8 cellular contexts compared by ENCODE assay signal in the genomic region with DNA sequence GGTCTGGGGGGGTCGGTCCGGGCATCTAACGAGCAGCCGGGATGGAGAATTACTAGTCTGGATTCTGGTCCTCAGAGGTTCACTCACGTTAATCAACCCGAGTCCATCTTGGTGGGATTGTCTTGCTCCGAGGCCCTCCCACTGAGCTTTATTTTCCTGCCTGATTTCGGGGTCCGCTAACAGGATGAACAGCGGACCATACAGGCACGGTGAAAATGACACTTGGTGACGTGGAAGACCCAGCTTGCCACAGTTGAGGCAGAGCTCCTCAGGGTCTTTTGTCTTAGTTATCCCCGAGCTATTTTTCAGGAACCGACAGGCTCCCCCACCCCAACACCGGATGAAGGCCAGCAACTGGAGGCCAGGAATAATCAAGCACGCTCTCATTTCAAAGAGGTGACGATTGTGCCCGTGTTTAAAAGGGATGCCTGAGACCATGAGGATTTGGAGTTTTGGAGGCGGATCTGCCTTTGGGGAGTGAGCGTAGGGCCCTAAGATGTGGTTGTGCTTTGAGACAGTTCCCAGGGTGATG. TPM values are rescaled to one million over a fixed set of nuclear protein-coding genes. Genes with fewer than 3 reads are reported as not detected.
DNase-seq lines count a peak whose midpoint lies in the region; ATAC-seq and TF ChIP-seq lines count a peak whose summit lies in the region.

No MANE protein-coding gene starts in this region.

- H3K27me3 Mint-ChIP-seq in activated naive CD8-positive, alpha-beta T cell treated with anti-CD3 and anti-CD28 coated beads, Interleukin-2, amount 10 ng/mL, durations not matched to agents 7 days and 5 days = peaks cover 16% of the 10 kb centered on the region

- H3K9ac ChIP-seq in rectal smooth muscle tissue (ENCODE audit: low read length) = peak overlapping the region; percentile 73

- H3K4me3 Mint-ChIP-seq in activated naive CD8-positive, alpha-beta T cell treated with anti-CD3 and anti-CD28 coated beads, Interleukin-2, amount 10 ng/mL, durations not matched to agents 7 days and 5 days = peak overlapping the region; percentile 84

- no peak overlapping the region for H3K27ac Mint-ChIP-seq in activated naive CD8-positive, alpha-beta T cell treated with anti-CD3 and anti-CD28 coated beads, Interleukin-2, amount 10 ng/mL, durations not matched to agents 7 days and 5 days

- DNase-seq in BE2C (no peak), hepatic stellate cell (ENCODE audit: low spot score) (peak; percentile 16), islet precursor cell (no peak), MG63 (no peak)
- no peak for DNase-seq in activated naive CD8-positive, alpha-beta T cell treated with anti-CD3 and anti-CD28 coated beads, Interleukin-2, amount 10 ng/mL, durations not matched to agents 7 days and 5 days

- no peaks in the 10 kb centered on the region for H3K36me3 ChIP-seq in BE2C
- no peaks in the 10 kb centered on the region for H3K36me3 ChIP-seq in HEK293 (ENCODE audit: control insufficient read depth in 2 of 2, insufficient read depth in 1 of 2, low read length in 2 of 2)
- no peaks in the 10 kb centered on the region for H3K36me3 ChIP-seq in rectal smooth muscle tissue (ENCODE audit: control insufficient read depth, insufficient read depth, low read length)
- no peaks in the 10 kb centered on the region for H3K36me3 ChIP-seq in MG63

- POLR2A ChIA-PET in HEK293 (lab: Yijun Ruan, JAX) = interaction anchor here (1.6 kb wide), 1 partner anchor 268 kb away, joined by 3 read pairs; a partner anchor contains a TSS
- POLR2A ChIA-PET in activated naive CD8-positive, alpha-beta T cell treated with anti-CD3 and anti-CD28 coated beads, Interleukin-2, amount 10 ng/mL, durations not matched to agents 7 days and 5 days (lab: Charles Lee) = interaction anchor here (1.0 to 1.7 kb wide), 2 partner anchors 268 to 269 kb away, joined by 3 to 4 read pairs; a partner anchor contains a TSS

- peak overlapping the region; percentile 69 for H3K4me3 ChIP-seq in BE2C (ENCODE audit: low read depth, low read length)
- H3K4me3 ChIP-seq in HEK293 (ENCODE audit: low read depth, low read length) = no peak overlapping the region
- H3K4me3 ChIP-seq in rectal smooth muscle tissue (ENCODE audit: low read length) = peak overlapping the region; percentile 65
- no peak overlapping the region for H3K4me3 ChIP-seq in MG63

- H3K27me3 ChIP-seq in BE2C (no peaks in the 10 kb centered on the region), rectal smooth muscle tissue (ENCODE audit: control insufficient read depth, insufficient read depth, low read length) (no peaks in the 10 kb centered on the region), MG63 (no peaks in the 10 kb centered on the region)

- H3K36me3 Mint-ChIP-seq in activated naive CD8-positive, alpha-beta T cell treated with anti-CD3 and anti-CD28 coated beads, Interleukin-2, amount 10 ng/mL, durations not matched to agents 7 days and 5 days = no peaks in the 10 kb centered on the region

- peaks cover 1% of the 10 kb centered on the region for H3K9me3 Mint-ChIP-seq in activated naive CD8-positive, alpha-beta T cell treated with anti-CD3 and anti-CD28 coated beads, Interleukin-2, amount 10 ng/mL, durations not matched to agents 7 days and 5 days

- H3K9me3 ChIP-seq in BE2C (no peaks in the 10 kb centered on the region), HEK293 (ENCODE audit: control insufficient read depth, insufficient read depth, low read depth, low read length) (no peaks in the 10 kb centered on the region), MG63 (peaks cover 4% of the 10 kb centered on the region; the same call in 1 of the 2 replicates)

- H3K4me1 Mint-ChIP-seq in activated naive CD8-positive, alpha-beta T cell treated with anti-CD3 and anti-CD28 coated beads, Interleukin-2, amount 10 ng/mL, durations not matched to agents 7 days and 5 days = peaks cover 9% of the 10 kb centered on the region

- CTCF ChIA-PET in HEK293 (lab: Yijun Ruan, JAX) = interaction anchor here (0.6 to 1.3 kb wide), 15 partner anchors 11 to 282 kb away, joined by 3 to 6 read pairs (median 3); no protein-coding TSS in a partner anchor

- peak; percentile 20 for ATAC-seq in activated naive CD8-positive, alpha-beta T cell treated with anti-CD3 and anti-CD28 coated beads, Interleukin-2, amount 10 ng/mL, durations not matched to agents 7 days and 5 days (ENCODE audit: low read depth)
- ATAC-seq in GM18519 (IDR thresholded peaks at IDR 0.05; ENCODE audit: low FRiP score, unreplicated experiment) = no peak

- TF ChIP-seq CTCF in BE2C (IDR thresholded peaks at IDR 0.05; ENCODE audit: low read depth, low read length) (no peak), HEK293 (tag by site-specific recombination; IDR thresholded peaks at IDR 0.05) (no peak)

- H3K4me1 ChIP-seq in BE2C (no peaks in the 10 kb centered on the region), HEK293 (ENCODE audit: control insufficient read depth, insufficient read depth, low read length) (0 out of 2 replicates have a peak, but pooled peaks cover 2% of the 10 kb centered on the region), rectal smooth muscle tissue (ENCODE audit: control insufficient read depth, insufficient read depth, low read length) (peaks cover 3% of the 10 kb centered on the region)

- no peak overlapping the region for H3K27ac ChIP-seq in HEK293 (ENCODE audit: extremely low read depth, low read depth, low read length)
- peak overlapping the region; percentile 83 for H3K27ac ChIP-seq in rectal smooth muscle tissue (ENCODE audit: low read depth, low read length)

TF ChIP-seq in HEK293, 187 proteins besides CTCF, POLR2A, EP300 and RAD21:
- TF ChIP-seq ZNF514 (tag by site-specific recombination; IDR thresholded peaks at IDR 0.05) (no peak), ZBTB17 (tag by site-specific recombination; IDR thresholded peaks at IDR 0.05) (no peak), TCF7L2 (IDR thresholded peaks at IDR 0.05; ENCODE audit: borderline replicate concordance, low read depth, low read length) (no peak), OSR2 (tag by site-specific recombination; IDR thresholded peaks at IDR 0.05) (no peak), ZNF37A (tag by site-specific recombination; IDR thresholded peaks at IDR 0.05) (no peak), ZNF140 (tag by site-specific recombination; IDR thresholded peaks at IDR 0.05) (peak; percentile 28; the same call in 1 of the 2 replicates), ZNF426 (tag by site-specific recombination; IDR thresholded peaks at IDR 0.05) (no peak), ZNF335 (tag by site-specific recombination; conservative IDR thresholded peaks at IDR 0.05) (peak; percentile 51), ZNF48 (tag by site-specific recombination; IDR thresholded peaks at IDR 0.05) (no peak), MZF1 (tag by site-specific recombination; IDR thresholded peaks at IDR 0.05; ENCODE audit: borderline replicate concordance) (no peak)
- TF ChIP-seq, protein P1, sequence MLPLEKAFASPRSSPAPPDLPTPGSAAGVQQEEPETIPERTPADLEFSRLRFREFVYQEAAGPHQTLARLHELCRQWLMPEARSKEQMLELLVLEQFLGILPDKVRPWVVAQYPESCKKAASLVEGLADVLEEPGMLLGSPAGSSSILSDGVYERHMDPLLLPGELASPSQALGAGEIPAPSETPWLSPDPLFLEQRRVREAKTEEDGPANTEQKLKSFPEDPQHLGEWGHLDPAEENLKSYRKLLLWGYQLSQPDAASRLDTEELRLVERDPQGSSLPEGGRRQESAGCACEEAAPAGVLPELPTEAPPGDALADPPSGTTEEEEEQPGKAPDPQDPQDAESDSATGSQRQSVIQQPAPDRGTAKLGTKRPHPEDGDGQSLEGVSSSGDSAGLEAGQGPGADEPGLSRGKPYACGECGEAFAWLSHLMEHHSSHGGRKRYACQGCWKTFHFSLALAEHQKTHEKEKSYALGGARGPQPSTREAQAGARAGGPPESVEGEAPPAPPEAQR (tag by site-specific recombination; IDR thresholded peaks at IDR 0.05) = no peak
- TF ChIP-seq, protein P2, sequence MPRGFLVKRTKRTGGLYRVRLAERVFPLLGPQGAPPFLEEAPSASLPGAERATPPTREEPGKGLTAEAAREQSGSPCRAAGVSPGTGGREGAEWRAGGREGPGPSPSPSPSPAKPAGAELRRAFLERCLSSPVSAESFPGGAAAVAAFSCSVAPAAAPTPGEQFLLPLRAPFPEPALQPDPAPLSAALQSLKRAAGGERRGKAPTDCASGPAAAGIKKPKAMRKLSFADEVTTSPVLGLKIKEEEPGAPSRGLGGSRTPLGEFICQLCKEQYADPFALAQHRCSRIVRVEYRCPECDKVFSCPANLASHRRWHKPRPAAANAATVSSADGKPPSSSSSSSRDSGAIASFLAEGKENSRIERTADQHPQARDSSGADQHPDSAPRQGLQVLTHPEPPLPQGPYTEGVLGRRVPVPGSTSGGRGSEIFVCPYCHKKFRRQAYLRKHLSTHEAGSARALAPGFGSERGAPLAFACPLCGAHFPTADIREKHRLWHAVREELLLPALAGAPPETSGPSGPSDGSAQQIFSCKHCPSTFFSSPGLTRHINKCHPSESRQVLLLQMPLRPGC (tag by site-specific recombination; IDR thresholded peaks at IDR 0.05) = no peak

RNA-seq across cellular contexts. Expression of a gene that starts 0.5 kb away (rescaled TPM):
- not detected for polyA plus RNA-seq in BE2C (2012; ENCODE audit: insufficient read depth, insufficient read length, low read depth)
- not detected for total RNA-seq in activated naive CD8-positive, alpha-beta T cell treated with anti-CD3 and anti-CD28 coated beads, Interleukin-2, amount 10 ng/mL, durations not matched to agents 7 days and 5 days
- not detected in 2 replicates for total RNA-seq in MG63 (2014; rRNA removed; shearing (Covaris generic); ENCODE audit: low replicate concordance)

RNA-seq across cellular contexts. Expression of a gene that starts 45.2 kb away (rescaled TPM):
- polyA plus RNA-seq in BE2C (2012; ENCODE audit: insufficient read depth, insufficient read length, low read depth) = 16.2 TPM
- 10 to 100 TPM; 26.8 to 29.1 TPM for total RNA-seq in activated naive CD8-positive, alpha-beta T cell treated with anti-CD3 and anti-CD28 coated beads, Interleukin-2, amount 10 ng/mL, durations not matched to agents 7 days and 5 days
- 38.4 and 57.1 TPM in 2 replicates for total RNA-seq in MG63 (2014; rRNA removed; shearing (Covaris generic); ENCODE audit: low replicate concordance)

Comparison
In these comparisons a context has a peak if more than half of its experiments do, and no peak if none do; other contexts are left out.
1. H3K4me3 ChIP-seq: peak in BE2C (single experiment) and rectal smooth muscle tissue (single experiment); none in HEK293 (single experiment) and MG63 (single experiment).